In genomic region chr7:101216860-101217387, GRCh38 we compare ENCODE assay signal across 8 cellular contexts. TPM values are rescaled to one million over a fixed set of nuclear protein-coding genes. Genes with fewer than 3 reads are reported as not detected.
DNase-seq lines count a peak whose midpoint lies in the region; ATAC-seq and TF ChIP-seq lines count a peak whose summit lies in the region.

No MANE protein-coding gene starts in this region.

- H3K4me1 ChIP-seq in Peyer's patch (peaks cover 0 to 37% (median 12%) of the 10 kb centered on the region in 4 donors), neuronal stem cell (ENCODE audit: control insufficient read depth in 2 of 2, insufficient read depth in 1 of 2, low read depth in 1 of 2, low read length in 2 of 2) (peaks cover 6 to 11% of the 10 kb centered on the region in 2 donors)

- H4K8ac ChIP-seq in neuronal stem cell (ENCODE audit: low read depth, low read length), result no peak overlapping the region

- H3K36me3 ChIP-seq in Peyer's patch (peaks cover 0 to 36% (median 0%) of the 10 kb centered on the region in 3 donors), neuronal stem cell (replicated peaks in 1 of 2; ENCODE audit: control insufficient read depth in 2 of 2, insufficient read depth in 2 of 2, low read length in 2 of 2) (peaks cover 7 to 25% of the 10 kb centered on the region in 2 donors)

- peak overlapping the region; percentile 91 for H3K4me2 ChIP-seq in neuronal stem cell (ENCODE audit: insufficient read depth, low read length, poor library complexity, severe bottlenecking)

- H3K18ac ChIP-seq in neuronal stem cell (ENCODE audit: low read length), result peak overlapping the region; percentile 89

- H3K9me3 ChIP-seq in Peyer's patch (no peaks in the 10 kb centered on the region), neuronal stem cell (replicated peaks in 1 of 2; ENCODE audit: control insufficient read depth in 2 of 2, insufficient read depth in 1 of 2, low read depth in 1 of 2, low read length in 2 of 2) (no peaks in the 10 kb centered on the region)

- H3K79me1 ChIP-seq in neuronal stem cell (ENCODE audit: low read depth, low read length), result peaks cover 11% of the 10 kb centered on the region

- H2BK15ac ChIP-seq in neuronal stem cell (ENCODE audit: low read length), result peak overlapping the region; percentile 9

- no peak for TF ChIP-seq POLR2A in GM18505 (IDR thresholded peaks at IDR 0.05; ENCODE audit: borderline replicate concordance, extremely low read depth, insufficient read depth, insufficient read length)
- TF ChIP-seq POLR2A in Peyer's patch (IDR thresholded peaks at IDR 0.05), result no peak

- POLR2A ChIA-PET in HEK293T (lab: Yijun Ruan, JAX), result interaction anchor here (1.2 to 5.3 kb wide), 12 partner anchors 10 to 342 kb away, joined by 3 to 38 read pairs (median 4); partner anchors contain the start of genes CLDN15, FIS1, MOGAT3 and SRRT

- H2AFZ ChIP-seq in neuronal stem cell (ENCODE audit: low read length), result peak overlapping the region; percentile 93

- H4K91ac ChIP-seq in neuronal stem cell (ENCODE audit: low read depth, low read length, poor library complexity), result peak overlapping the region; percentile 77

- CTCF ChIA-PET in HEK293T (lab: Yijun Ruan, JAX), result interaction anchor here (0.7 to 2.4 kb wide), 4 partner anchors 24 to 73 kb away, joined by 3 to 7 read pairs (median 5); no protein-coding TSS in a partner anchor

- peak; percentile 17 for ATAC-seq in GM18505 (IDR thresholded peaks at IDR 0.05; ENCODE audit: unreplicated experiment)

- H3K27me3 ChIP-seq in Peyer's patch, result no peaks in the 10 kb centered on the region
- H3K27me3 ChIP-seq in neuronal stem cell (ENCODE audit: control insufficient read depth in 3 of 3, insufficient read depth in 3 of 3, low read depth in 1 of 3, low read length in 3 of 3), result no peaks in the 10 kb centered on the region

- H3K9ac ChIP-seq in neuronal stem cell (ENCODE audit: low read depth, low read length, poor library complexity), result peak overlapping the region; percentile 82

- H3K27ac ChIP-seq in Peyer's patch (peak overlapping the region; percentile 87 to 96 (median 90)), neuronal stem cell (replicated peaks; ENCODE audit: low read length) (peak overlapping the region; percentile 80)

- H3K4me3 ChIP-seq in Peyer's patch (peak overlapping the region; percentile 67 to 87 (median 81)), epithelial cell of esophagus (ENCODE audit: low read length) (peak overlapping the region; percentile 87), neuronal stem cell (ENCODE audit: low read length in 2 of 2) (peak overlapping the region; percentile 76 to 86)

- no CpG with 5 or more reads among the region's 34 CpGs for WGBS in neuronal stem cell (ENCODE audit: extremely low coverage in 2 of 2, insufficient read length in 2 of 2, insufficient replicate concordance in 1 of 2), 2 donors

- H3K4ac ChIP-seq in neuronal stem cell (ENCODE audit: low read length), result no peak overlapping the region

- no peak overlapping the region for H2BK120ac ChIP-seq in neuronal stem cell (ENCODE audit: low read depth, low read length)

- DNase-seq in HEK293T (ENCODE audit: extremely low spot score) (no peak), Peyer's patch (no peak), epithelial cell of esophagus (ENCODE audit: low read depth) (no peak), neuronal stem cell (ENCODE audit: low spot score) (peak; percentile 31), NCI-H2029 (lab: John Stamatoyannopoulos, UW) (no peak), SIG-M5 treated with dmso at 0.1 percent for 504 hours (lab: John Stamatoyannopoulos, UW; ENCODE audit: unreplicated experiment) (no peak), NCI-H2081 (lab: John Stamatoyannopoulos, UW) (no peak)

- H2BK12ac ChIP-seq in neuronal stem cell (ENCODE audit: low read length), result no peak overlapping the region

- H3K14ac ChIP-seq in neuronal stem cell (ENCODE audit: low read length), result no peak overlapping the region

- H2BK5ac ChIP-seq in neuronal stem cell (ENCODE audit: low read length), result peak overlapping the region; percentile 96

- H3K23ac ChIP-seq in neuronal stem cell (ENCODE audit: low read depth, low read length, poor library complexity), result peak overlapping the region; percentile 3

- H2AK5ac ChIP-seq in neuronal stem cell (ENCODE audit: low read depth, low read length), result peak overlapping the region; percentile 10

- TF ChIP-seq CTCF in Peyer's patch (IDR thresholded peaks at IDR 0.05) (peak in 1 of 6 experiments; percentile 3), epithelial cell of esophagus (IDR thresholded peaks at IDR 0.05; ENCODE audit: insufficient read depth, low read depth, low read length, missing control alignments) (no peak)

TF ChIP-seq in HEK293T, 16 proteins besides CTCF, POLR2A, EP300 and RAD21:
- TF ChIP-seq, protein P1, sequence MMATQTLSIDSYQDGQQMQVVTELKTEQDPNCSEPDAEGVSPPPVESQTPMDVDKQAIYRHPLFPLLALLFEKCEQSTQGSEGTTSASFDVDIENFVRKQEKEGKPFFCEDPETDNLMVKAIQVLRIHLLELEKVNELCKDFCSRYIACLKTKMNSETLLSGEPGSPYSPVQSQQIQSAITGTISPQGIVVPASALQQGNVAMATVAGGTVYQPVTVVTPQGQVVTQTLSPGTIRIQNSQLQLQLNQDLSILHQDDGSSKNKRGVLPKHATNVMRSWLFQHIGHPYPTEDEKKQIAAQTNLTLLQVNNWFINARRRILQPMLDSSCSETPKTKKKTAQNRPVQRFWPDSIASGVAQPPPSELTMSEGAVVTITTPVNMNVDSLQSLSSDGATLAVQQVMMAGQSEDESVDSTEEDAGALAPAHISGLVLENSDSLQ (IDR thresholded peaks at IDR 0.05), result no peak
- TF ChIP-seq FOXM1 (IDR thresholded peaks at IDR 0.05; ENCODE audit: borderline replicate concordance) (no peak), ARNT (IDR thresholded peaks at IDR 0.05) (no peak), FOXK2 (IDR thresholded peaks at IDR 0.05) (no peak), L3MBTL2 (conservative IDR thresholded peaks at IDR 0.05) (peak; percentile 75), NFRKB (IDR thresholded peaks at IDR 0.05) (no peak), ELF4 (IDR thresholded peaks at IDR 0.05) (no peak), FOXA1 (IDR thresholded peaks at IDR 0.05) (no peak)
TF ChIP-seq in HEK293T: peak in this region for 1.

RNA-seq across cellular contexts. Expression of gene PLOD3, which starts 0.5 kb away (rescaled TPM):
- 100 to 1,000 TPM in 2 of 4 donors, 10 to 100 TPM in 2; 62.7 to 103 (median 83.7) TPM for total RNA-seq in Peyer's patch
- 35.2 TPM for polyA plus RNA-seq in neuronal stem cell (2013, experiment 1 of 2)
- 35.0 TPM for polyA plus RNA-seq in neuronal stem cell (2013, experiment 2 of 2)

RNA-seq across cellular contexts. Expression of gene ZNHIT1, which starts 1.0 kb away (rescaled TPM):
- total RNA-seq in Peyer's patch, result 100 to 1,000 TPM in 2 of 4 donors, 10 to 100 TPM in 2; 37.1 to 142 (median 110) TPM
- 54.4 TPM for polyA plus RNA-seq in neuronal stem cell (2013, experiment 1 of 2)
- 55.8 TPM for polyA plus RNA-seq in neuronal stem cell (2013, experiment 2 of 2)

RNA-seq across cellular contexts. Expression of gene MOGAT3, which starts 16.1 kb away (rescaled TPM):
- total RNA-seq in Peyer's patch, result 100 to 1,000 TPM in 2 of 4 donors, 10 to 100 TPM in 1, not detected in 1; 91.4 to 195 (median 123) TPM
- polyA plus RNA-seq in neuronal stem cell (2013, experiment 1 of 2), result not detected
- polyA plus RNA-seq in neuronal stem cell (2013, experiment 2 of 2), result not detected

RNA-seq across cellular contexts. Expression of gene CLDN15, which starts 20.7 kb away (rescaled TPM):
- total RNA-seq in Peyer's patch, result 100 to 1,000 TPM in 3 of 4 donors, 10 to 100 TPM in 1; 94.9 to 942 (median 697) TPM
- 4.9 TPM for polyA plus RNA-seq in neuronal stem cell (2013, experiment 1 of 2)
- 5.0 TPM for polyA plus RNA-seq in neuronal stem cell (2013, experiment 2 of 2)

RNA-seq across cellular contexts. Expression of gene FIS1, which starts 28.0 kb away (rescaled TPM):
- 100 to 1,000 TPM; 143 to 289 (median 231) TPM for total RNA-seq in Peyer's patch
- 119 TPM for polyA plus RNA-seq in neuronal stem cell (2013, experiment 1 of 2)
- polyA plus RNA-seq in neuronal stem cell (2013, experiment 2 of 2), result 104 TPM
